Comparison of ENCODE assay signal across 1 cellular context in genomic region chr10:69069090-69070042, GRCh38.
TF ChIP-seq lines count a peak whose summit lies in the region.

No MANE protein-coding gene starts in this region.

TF ChIP-seq in K562, 482 proteins besides CTCF, POLR2A, EP300 and RAD21 (continued from another document):
- TF ChIP-seq TEAD4 (IDR thresholded peaks at IDR 0.05; ENCODE audit: low read length) (peak; percentile 35; the same call in 1 of the 2 replicates), TEAD4 (CRISPR knock-in tag; IDR thresholded peaks at IDR 0.05; ENCODE audit: borderline replicate concordance) (no peak)
